Comparison of ENCODE assay signal across 1 cellular context in genomic region chr17:42766124-42766523, GRCh38.
TF ChIP-seq lines count a peak whose summit lies in the region.

No MANE protein-coding gene starts in this region.

TF ChIP-seq in HepG2, 621 proteins besides CTCF, POLR2A, EP300 and RAD21 (continues in another document):
- TF ChIP-seq ZNF556 (CRISPR knock-in tag; IDR thresholded peaks at IDR 0.05; ENCODE audit: borderline replicate concordance) (no peak), SYNCRIP (IDR thresholded peaks at IDR 0.05; ENCODE audit: insufficient read depth, low read depth, low read length) (no peak), ZNF329 (CRISPR knock-in tag; IDR thresholded peaks at IDR 0.05; ENCODE audit: low read depth) (no peak), SPEN (CRISPR knock-in tag; IDR thresholded peaks at IDR 0.05; ENCODE audit: low read depth) (0 out of 2 replicates have a peak, but pooled peaks have one; percentile 28), GABPB1 (CRISPR knock-in tag; IDR thresholded peaks at IDR 0.05) (peak; percentile 27; the same call in 1 of the 2 replicates), CHD2 (IDR thresholded peaks at IDR 0.05; ENCODE audit: low read depth, low read length) (no peak), NFE2L1 (CRISPR knock-in tag; IDR thresholded peaks at IDR 0.05; ENCODE audit: borderline replicate concordance) (no peak), CC2D1A (CRISPR knock-in tag; IDR thresholded peaks at IDR 0.05) (no peak), LCORL (IDR thresholded peaks at IDR 0.05) (peak; percentile 64), LCORL (CRISPR knock-in tag; IDR thresholded peaks at IDR 0.05) (peak; percentile 54; the same call in 1 of the 2 replicates), ZBTB38 (CRISPR knock-in tag; IDR thresholded peaks at IDR 0.05) (no peak), ARID5B (CRISPR knock-in tag; IDR thresholded peaks at IDR 0.05) (peak; percentile 33; the same call in 1 of the 2 replicates), ZNF672 (CRISPR knock-in tag; IDR thresholded peaks at IDR 0.05) (no peak), ZNF570 (CRISPR knock-in tag; IDR thresholded peaks at IDR 0.05; ENCODE audit: borderline replicate concordance) (no peak), KDM6A (CRISPR knock-in tag; IDR thresholded peaks at IDR 0.05; ENCODE audit: low read depth) (0 out of 2 replicates have a peak, but pooled peaks have one; percentile 33), NR2F6 (IDR thresholded peaks at IDR 0.05) (peak; percentile 54; the same call in 1 of the 2 replicates), NR2F6 (CRISPR knock-in tag; IDR thresholded peaks at IDR 0.05) (no peak), ZNF644 (CRISPR knock-in tag; IDR thresholded peaks at IDR 0.05; ENCODE audit: low read depth) (0 out of 2 replicates have a peak, but pooled peaks have one; percentile 10), MLX (CRISPR knock-in tag; IDR thresholded peaks at IDR 0.05) (no peak), STAT6 (CRISPR knock-in tag; IDR thresholded peaks at IDR 0.05; ENCODE audit: borderline replicate concordance) (no peak), ZNF598 (CRISPR knock-in tag; IDR thresholded peaks at IDR 0.05; ENCODE audit: borderline replicate concordance) (no peak), RXRA (CRISPR knock-in tag; IDR thresholded peaks at IDR 0.05) (peak; percentile 63), ZNF747 (CRISPR knock-in tag; IDR thresholded peaks at IDR 0.05; ENCODE audit: borderline replicate concordance) (0 out of 2 replicates have a peak, but pooled peaks have one; percentile 37), ZNF333 (CRISPR knock-in tag; IDR thresholded peaks at IDR 0.05; ENCODE audit: borderline replicate concordance) (no peak), RARA (CRISPR knock-in tag; IDR thresholded peaks at IDR 0.05) (0 out of 2 replicates have a peak, but pooled peaks have one; percentile 10), CREM (IDR thresholded peaks at IDR 0.05) (no peak), CREM (CRISPR knock-in tag; IDR thresholded peaks at IDR 0.05) (no peak), ZGPAT (CRISPR knock-in tag; IDR thresholded peaks at IDR 0.05) (no peak), FOXA3 (CRISPR knock-in tag; IDR thresholded peaks at IDR 0.05) (no peak), NFIB (CRISPR knock-in tag; IDR thresholded peaks at IDR 0.05; ENCODE audit: borderline replicate concordance) (no peak), SAFB2 (CRISPR knock-in tag; IDR thresholded peaks at IDR 0.05; ENCODE audit: borderline replicate concordance, low read depth) (no peak), ZNF253 (CRISPR knock-in tag; IDR thresholded peaks at IDR 0.05; ENCODE audit: borderline replicate concordance) (no peak), ZNF256 (CRISPR knock-in tag; conservative IDR thresholded peaks at IDR 0.05) (no peak), ELF3 (CRISPR knock-in tag; IDR thresholded peaks at IDR 0.05) (no peak), ZZZ3 (CRISPR knock-in tag; IDR thresholded peaks at IDR 0.05; ENCODE audit: borderline replicate concordance) (no peak), ERF (CRISPR knock-in tag; IDR thresholded peaks at IDR 0.05) (no peak), ZMYM3 (CRISPR knock-in tag; IDR thresholded peaks at IDR 0.05) (peak; percentile 70), MAFG (CRISPR knock-in tag; IDR thresholded peaks at IDR 0.05) (no peak), ZNF225 (CRISPR knock-in tag; IDR thresholded peaks at IDR 0.05) (no peak), GATAD2A (CRISPR knock-in tag; IDR thresholded peaks at IDR 0.05) (peak; percentile 41; the same call in 1 of the 2 replicates), KDM3A (CRISPR knock-in tag; IDR thresholded peaks at IDR 0.05; ENCODE audit: low read depth) (no peak), ARNT (IDR thresholded peaks at IDR 0.05) (no peak), HOXA3 (CRISPR knock-in tag; IDR thresholded peaks at IDR 0.05) (peak; percentile 49; the same call in 1 of the 2 replicates), ZIK1 (CRISPR knock-in tag; IDR thresholded peaks at IDR 0.05; ENCODE audit: borderline replicate concordance, low read depth) (no peak), FOXK2 (IDR thresholded peaks at IDR 0.05) (no peak), KAT2B (IDR thresholded peaks at IDR 0.05; ENCODE audit: borderline replicate concordance, low read depth, low read length) (no peak), WIZ (CRISPR knock-in tag; IDR thresholded peaks at IDR 0.05) (0 out of 2 replicates have a peak, but pooled peaks have one; percentile 19), ZNF292 (CRISPR knock-in tag; IDR thresholded peaks at IDR 0.05; ENCODE audit: borderline replicate concordance, low read depth) (peak; percentile 28; the same call in 1 of the 2 replicates), CHD4 (IDR thresholded peaks at IDR 0.05; ENCODE audit: borderline replicate concordance, low read length) (no peak), RBAK (CRISPR knock-in tag; IDR thresholded peaks at IDR 0.05) (no peak), ZNF569 (CRISPR knock-in tag; IDR thresholded peaks at IDR 0.05; ENCODE audit: borderline replicate concordance) (no peak), SP4 (CRISPR knock-in tag; IDR thresholded peaks at IDR 0.05) (0 out of 2 replicates have a peak, but pooled peaks have one; percentile 40)
- TF ChIP-seq, protein P1, sequence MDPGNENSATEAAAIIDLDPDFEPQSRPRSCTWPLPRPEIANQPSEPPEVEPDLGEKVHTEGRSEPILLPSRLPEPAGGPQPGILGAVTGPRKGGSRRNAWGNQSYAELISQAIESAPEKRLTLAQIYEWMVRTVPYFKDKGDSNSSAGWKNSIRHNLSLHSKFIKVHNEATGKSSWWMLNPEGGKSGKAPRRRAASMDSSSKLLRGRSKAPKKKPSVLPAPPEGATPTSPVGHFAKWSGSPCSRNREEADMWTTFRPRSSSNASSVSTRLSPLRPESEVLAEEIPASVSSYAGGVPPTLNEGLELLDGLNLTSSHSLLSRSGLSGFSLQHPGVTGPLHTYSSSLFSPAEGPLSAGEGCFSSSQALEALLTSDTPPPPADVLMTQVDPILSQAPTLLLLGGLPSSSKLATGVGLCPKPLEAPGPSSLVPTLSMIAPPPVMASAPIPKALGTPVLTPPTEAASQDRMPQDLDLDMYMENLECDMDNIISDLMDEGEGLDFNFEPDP (CRISPR knock-in tag; conservative IDR thresholded peaks at IDR 0.05): 0 out of 2 replicates have a peak, but pooled peaks have one; percentile 61
- TF ChIP-seq, protein P2, sequence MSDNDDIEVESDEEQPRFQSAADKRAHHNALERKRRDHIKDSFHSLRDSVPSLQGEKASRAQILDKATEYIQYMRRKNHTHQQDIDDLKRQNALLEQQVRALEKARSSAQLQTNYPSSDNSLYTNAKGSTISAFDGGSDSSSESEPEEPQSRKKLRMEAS (IDR thresholded peaks at IDR 0.05): 0 out of 2 replicates have a peak, but pooled peaks have one; percentile 27
- TF ChIP-seq, protein P3, sequence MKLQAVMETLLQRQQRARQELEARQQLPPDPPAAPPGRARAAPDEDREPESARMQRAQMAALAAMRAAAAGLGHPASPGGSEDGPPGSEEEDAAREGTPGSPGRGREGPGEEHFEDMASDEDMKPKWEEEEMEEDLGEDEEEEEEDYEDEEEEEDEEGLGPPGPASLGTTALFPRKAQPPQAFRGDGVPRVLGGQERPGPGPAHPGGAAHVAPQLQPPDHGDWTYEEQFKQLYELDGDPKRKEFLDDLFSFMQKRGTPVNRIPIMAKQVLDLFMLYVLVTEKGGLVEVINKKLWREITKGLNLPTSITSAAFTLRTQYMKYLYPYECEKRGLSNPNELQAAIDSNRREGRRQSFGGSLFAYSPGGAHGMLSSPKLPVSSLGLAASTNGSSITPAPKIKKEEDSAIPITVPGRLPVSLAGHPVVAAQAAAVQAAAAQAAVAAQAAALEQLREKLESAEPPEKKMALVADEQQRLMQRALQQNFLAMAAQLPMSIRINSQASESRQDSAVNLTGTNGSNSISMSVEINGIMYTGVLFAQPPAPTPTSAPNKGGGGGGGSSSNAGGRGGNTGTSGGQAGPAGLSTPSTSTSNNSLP (IDR thresholded peaks at IDR 0.05; ENCODE audit: low read depth, low read length): no peak
- TF ChIP-seq, protein P4, sequence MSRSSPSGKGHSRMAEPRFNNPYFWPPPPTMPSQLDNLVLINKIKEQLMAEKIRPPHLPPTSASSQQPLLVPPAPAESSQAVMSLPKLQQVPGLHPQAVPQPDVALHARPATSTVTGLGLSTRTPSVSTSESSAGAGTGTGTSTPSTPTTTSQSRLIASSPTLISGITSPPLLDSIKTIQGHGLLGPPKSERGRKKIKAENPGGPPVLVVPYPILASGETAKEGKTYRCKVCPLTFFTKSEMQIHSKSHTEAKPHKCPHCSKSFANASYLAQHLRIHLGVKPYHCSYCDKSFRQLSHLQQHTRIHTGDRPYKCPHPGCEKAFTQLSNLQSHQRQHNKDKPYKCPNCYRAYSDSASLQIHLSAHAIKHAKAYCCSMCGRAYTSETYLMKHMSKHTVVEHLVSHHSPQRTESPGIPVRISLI (CRISPR knock-in tag; IDR thresholded peaks at IDR 0.05; ENCODE audit: borderline replicate concordance): peak; percentile 98
- TF ChIP-seq, protein P5, sequence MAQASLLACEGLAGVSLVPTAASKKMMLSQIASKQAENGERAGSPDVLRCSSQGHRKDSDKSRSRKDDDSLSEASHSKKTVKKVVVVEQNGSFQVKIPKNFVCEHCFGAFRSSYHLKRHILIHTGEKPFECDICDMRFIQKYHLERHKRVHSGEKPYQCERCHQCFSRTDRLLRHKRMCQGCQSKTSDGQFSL (CRISPR knock-in tag; IDR thresholded peaks at IDR 0.05): no peak
- TF ChIP-seq, protein P6, sequence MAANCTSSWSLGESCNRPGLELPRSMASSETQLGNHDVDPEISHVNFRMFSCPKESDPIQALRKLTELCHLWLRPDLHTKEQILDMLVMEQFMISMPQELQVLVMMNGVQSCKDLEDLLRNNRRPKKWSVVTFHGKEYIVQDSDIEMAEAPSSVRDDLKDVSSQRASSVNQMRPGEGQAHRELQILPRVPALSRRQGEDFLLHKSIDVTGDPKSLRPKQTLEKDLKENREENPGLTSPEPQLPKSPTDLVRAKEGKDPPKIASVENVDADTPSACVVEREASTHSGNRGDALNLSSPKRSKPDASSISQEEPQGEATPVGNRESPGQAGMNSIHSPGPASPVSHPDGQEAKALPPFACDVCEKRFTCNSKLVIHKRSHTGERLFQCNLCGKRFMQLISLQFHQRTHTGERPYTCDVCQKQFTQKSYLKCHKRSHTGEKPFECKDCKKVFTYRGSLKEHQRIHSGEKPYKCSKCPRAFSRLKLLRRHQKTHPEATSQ (CRISPR knock-in tag; IDR thresholded peaks at IDR 0.05; ENCODE audit: borderline replicate concordance): no peak
